1 cellular context compared by ENCODE assay signal in the genomic region with DNA sequence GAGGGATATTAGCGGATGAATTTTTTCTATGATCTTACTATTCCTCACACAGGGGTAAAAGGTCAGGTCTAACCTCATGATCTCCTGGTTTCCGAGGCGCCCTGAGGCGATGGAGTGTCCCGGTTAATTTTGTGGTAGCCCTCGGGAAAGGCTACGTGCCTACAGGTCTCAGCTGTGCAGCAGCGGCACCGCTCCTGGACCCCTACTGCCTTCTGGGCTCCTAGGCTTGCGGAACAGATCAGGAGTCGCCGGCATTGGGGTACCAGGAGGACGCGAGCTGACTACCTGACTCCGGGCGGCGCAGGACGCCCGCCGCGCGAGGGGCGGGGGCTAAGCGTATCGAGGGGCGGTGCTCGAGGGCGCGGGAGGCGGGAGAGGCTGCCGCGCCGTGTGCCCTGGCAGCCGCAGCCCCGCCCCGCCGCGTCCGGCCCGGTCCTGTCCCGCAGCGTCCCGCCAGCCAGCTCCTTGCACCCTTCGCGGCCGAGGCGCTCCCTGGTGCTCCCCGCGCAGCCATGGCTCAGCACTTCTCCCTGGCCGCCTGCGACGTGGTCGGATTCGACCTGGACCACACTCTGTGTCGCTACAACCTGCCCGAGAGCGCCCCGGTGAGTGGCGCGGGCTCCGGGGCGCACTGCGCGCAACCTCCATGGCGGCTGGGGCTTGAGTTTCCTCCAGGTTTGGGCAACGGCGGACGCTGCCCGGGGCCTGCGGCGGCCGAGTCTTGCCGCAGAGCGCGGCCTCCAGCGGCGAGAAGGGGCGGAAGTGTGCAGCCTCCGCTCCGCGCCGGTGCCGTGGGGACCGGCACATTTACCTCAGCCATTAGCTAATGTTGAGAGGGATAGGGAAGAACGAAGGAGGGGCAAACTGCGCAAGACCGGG.
TF ChIP-seq lines count a peak whose summit lies in the region.

A gene (plus strand): TSS at position 435 of the 879 bp plus-strand sequence. CDS start 78 bp downstream, at position 513.

TF ChIP-seq in HepG2, 621 proteins besides CTCF, POLR2A, EP300 and RAD21 (continued from another document and continues in another):
- TF ChIP-seq, protein P1, sequence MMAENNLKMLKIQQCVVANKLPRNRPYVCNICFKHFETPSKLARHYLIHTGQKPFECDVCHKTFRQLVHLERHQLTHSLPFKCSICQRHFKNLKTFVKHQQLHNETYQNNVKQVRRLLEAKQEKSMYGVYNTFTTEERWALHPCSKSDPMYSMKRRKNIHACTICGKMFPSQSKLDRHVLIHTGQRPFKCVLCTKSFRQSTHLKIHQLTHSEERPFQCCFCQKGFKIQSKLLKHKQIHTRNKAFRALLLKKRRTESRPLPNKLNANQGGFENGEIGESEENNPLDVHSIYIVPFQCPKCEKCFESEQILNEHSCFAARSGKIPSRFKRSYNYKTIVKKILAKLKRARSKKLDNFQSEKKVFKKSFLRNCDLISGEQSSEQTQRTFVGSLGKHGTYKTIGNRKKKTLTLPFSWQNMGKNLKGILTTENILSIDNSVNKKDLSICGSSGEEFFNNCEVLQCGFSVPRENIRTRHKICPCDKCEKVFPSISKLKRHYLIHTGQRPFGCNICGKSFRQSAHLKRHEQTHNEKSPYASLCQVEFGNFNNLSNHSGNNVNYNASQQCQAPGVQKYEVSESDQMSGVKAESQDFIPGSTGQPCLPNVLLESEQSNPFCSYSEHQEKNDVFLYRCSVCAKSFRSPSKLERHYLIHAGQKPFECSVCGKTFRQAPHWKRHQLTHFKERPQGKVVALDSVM (CRISPR knock-in tag; IDR thresholded peaks at IDR 0.05), result peak; percentile 90
- peak; percentile 96 for TF ChIP-seq MAF1 (CRISPR knock-in tag; IDR thresholded peaks at IDR 0.05; ENCODE audit: borderline replicate concordance)
- peak; percentile 86 for TF ChIP-seq YY1 (IDR thresholded peaks at IDR 0.05; ENCODE audit: insufficient read depth, insufficient replicate concordance, low read depth, low read length)
- TF ChIP-seq, protein P2, sequence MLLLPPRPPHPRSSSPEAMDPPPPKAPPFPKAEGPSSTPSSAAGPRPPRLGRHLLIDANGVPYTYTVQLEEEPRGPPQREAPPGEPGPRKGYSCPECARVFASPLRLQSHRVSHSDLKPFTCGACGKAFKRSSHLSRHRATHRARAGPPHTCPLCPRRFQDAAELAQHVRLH (CRISPR knock-in tag; IDR thresholded peaks at IDR 0.05; ENCODE audit: borderline replicate concordance, low read depth), result peak; percentile 50; the same call in 1 of the 2 replicates
- TF ChIP-seq, protein P3, sequence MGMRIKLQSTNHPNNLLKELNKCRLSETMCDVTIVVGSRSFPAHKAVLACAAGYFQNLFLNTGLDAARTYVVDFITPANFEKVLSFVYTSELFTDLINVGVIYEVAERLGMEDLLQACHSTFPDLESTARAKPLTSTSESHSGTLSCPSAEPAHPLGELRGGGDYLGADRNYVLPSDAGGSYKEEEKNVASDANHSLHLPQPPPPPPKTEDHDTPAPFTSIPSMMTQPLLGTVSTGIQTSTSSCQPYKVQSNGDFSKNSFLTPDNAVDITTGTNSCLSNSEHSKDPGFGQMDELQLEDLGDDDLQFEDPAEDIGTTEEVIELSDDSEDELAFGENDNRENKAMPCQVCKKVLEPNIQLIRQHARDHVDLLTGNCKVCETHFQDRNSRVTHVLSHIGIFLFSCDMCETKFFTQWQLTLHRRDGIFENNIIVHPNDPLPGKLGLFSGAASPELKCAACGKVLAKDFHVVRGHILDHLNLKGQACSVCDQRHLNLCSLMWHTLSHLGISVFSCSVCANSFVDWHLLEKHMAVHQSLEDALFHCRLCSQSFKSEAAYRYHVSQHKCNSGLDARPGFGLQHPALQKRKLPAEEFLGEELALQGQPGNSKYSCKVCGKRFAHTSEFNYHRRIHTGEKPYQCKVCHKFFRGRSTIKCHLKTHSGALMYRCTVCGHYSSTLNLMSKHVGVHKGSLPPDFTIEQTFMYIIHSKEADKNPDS (CRISPR knock-in tag; IDR thresholded peaks at IDR 0.05), result peak; percentile 97
- TF ChIP-seq, protein P4, sequence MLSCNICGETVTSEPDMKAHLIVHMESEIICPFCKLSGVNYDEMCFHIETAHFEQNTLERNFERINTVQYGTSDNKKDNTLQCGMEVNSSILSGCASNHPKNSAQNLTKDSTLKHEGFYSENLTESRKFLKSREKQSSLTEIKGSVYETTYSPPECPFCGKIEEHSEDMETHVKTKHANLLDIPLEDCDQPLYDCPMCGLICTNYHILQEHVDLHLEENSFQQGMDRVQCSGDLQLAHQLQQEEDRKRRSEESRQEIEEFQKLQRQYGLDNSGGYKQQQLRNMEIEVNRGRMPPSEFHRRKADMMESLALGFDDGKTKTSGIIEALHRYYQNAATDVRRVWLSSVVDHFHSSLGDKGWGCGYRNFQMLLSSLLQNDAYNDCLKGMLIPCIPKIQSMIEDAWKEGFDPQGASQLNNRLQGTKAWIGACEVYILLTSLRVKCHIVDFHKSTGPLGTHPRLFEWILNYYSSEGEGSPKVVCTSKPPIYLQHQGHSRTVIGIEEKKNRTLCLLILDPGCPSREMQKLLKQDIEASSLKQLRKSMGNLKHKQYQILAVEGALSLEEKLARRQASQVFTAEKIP (CRISPR knock-in tag; IDR thresholded peaks at IDR 0.05; ENCODE audit: borderline replicate concordance), result no peak
- no peak; the same call in 1 of the 2 replicates for TF ChIP-seq ZNF816 (CRISPR knock-in tag; IDR thresholded peaks at IDR 0.05; ENCODE audit: borderline replicate concordance)
- TF ChIP-seq PHF20 (CRISPR knock-in tag; IDR thresholded peaks at IDR 0.05), result peak; percentile 61
- TF ChIP-seq BRCA1 (CRISPR knock-in tag; IDR thresholded peaks at IDR 0.05), result peak; percentile 97
- peak; percentile 99 for TF ChIP-seq ZFY (CRISPR knock-in tag; IDR thresholded peaks at IDR 0.05)
- no peak for TF ChIP-seq EZH2 (conservative IDR thresholded peaks at IDR 0.05; ENCODE audit: low read depth, low read length)
- peak; percentile 98 for TF ChIP-seq ZNF891 (CRISPR knock-in tag; IDR thresholded peaks at IDR 0.05)
- TF ChIP-seq, protein P5, sequence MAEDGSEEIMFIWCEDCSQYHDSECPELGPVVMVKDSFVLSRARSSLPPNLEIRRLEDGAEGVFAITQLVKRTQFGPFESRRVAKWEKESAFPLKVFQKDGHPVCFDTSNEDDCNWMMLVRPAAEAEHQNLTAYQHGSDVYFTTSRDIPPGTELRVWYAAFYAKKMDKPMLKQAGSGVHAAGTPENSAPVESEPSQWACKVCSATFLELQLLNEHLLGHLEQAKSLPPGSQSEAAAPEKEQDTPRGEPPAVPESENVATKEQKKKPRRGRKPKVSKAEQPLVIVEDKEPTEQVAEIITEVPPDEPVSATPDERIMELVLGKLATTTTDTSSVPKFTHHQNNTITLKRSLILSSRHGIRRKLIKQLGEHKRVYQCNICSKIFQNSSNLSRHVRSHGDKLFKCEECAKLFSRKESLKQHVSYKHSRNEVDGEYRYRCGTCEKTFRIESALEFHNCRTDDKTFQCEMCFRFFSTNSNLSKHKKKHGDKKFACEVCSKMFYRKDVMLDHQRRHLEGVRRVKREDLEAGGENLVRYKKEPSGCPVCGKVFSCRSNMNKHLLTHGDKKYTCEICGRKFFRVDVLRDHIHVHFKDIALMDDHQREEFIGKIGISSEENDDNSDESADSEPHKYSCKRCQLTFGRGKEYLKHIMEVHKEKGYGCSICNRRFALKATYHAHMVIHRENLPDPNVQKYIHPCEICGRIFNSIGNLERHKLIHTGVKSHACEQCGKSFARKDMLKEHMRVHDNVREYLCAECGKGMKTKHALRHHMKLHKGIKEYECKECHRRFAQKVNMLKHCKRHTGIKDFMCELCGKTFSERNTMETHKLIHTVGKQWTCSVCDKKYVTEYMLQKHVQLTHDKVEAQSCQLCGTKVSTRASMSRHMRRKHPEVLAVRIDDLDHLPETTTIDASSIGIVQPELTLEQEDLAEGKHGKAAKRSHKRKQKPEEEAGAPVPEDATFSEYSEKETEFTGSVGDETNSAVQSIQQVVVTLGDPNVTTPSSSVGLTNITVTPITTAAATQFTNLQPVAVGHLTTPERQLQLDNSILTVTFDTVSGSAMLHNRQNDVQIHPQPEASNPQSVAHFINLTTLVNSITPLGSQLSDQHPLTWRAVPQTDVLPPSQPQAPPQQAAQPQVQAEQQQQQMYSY (CRISPR knock-in tag; IDR thresholded peaks at IDR 0.05), result peak; percentile 85
- peak; percentile 69; the same call in 1 of the 2 replicates for TF ChIP-seq ZNF292 (CRISPR knock-in tag; IDR thresholded peaks at IDR 0.05; ENCODE audit: borderline replicate concordance, low read depth)
- no peak for TF ChIP-seq KDM1A (CRISPR knock-in tag; IDR thresholded peaks at IDR 0.05)
- TF ChIP-seq ZNF678 (CRISPR knock-in tag; IDR thresholded peaks at IDR 0.05), result peak; percentile 75
- no peak for TF ChIP-seq SYNCRIP (IDR thresholded peaks at IDR 0.05; ENCODE audit: insufficient read depth, low read depth, low read length)
- peak; percentile 62; the same call in 1 of the 2 replicates for TF ChIP-seq MIER3 (CRISPR knock-in tag; IDR thresholded peaks at IDR 0.05; ENCODE audit: borderline replicate concordance)
- 0 out of 2 replicates have a peak, but pooled peaks have one; percentile 86 for TF ChIP-seq ZNF546 (CRISPR knock-in tag; conservative IDR thresholded peaks at IDR 0.05)
- TF ChIP-seq, protein P6, sequence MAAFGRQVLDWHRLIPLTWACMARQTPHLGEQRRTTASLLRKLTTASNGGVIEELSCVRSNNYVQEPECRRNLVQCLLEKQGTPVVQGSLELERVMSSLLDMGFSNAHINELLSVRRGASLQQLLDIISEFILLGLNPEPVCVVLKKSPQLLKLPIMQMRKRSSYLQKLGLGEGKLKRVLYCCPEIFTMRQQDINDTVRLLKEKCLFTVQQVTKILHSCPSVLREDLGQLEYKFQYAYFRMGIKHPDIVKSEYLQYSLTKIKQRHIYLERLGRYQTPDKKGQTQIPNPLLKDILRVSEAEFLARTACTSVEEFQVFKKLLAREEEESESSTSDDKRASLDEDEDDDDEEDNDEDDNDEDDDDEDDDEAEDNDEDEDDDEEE (CRISPR knock-in tag; IDR thresholded peaks at IDR 0.05), result peak; percentile 98
- peak; percentile 83; the same call in 1 of the 2 replicates for TF ChIP-seq ZNF746 (CRISPR knock-in tag; IDR thresholded peaks at IDR 0.05)
- no peak for TF ChIP-seq PLRG1 (conservative IDR thresholded peaks at IDR 0.05)
- TF ChIP-seq DNMT1 (CRISPR knock-in tag; IDR thresholded peaks at IDR 0.05), result peak; percentile 82
- TF ChIP-seq, protein P7, sequence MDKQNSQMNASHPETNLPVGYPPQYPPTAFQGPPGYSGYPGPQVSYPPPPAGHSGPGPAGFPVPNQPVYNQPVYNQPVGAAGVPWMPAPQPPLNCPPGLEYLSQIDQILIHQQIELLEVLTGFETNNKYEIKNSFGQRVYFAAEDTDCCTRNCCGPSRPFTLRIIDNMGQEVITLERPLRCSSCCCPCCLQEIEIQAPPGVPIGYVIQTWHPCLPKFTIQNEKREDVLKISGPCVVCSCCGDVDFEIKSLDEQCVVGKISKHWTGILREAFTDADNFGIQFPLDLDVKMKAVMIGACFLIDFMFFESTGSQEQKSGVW (CRISPR knock-in tag; IDR thresholded peaks at IDR 0.05; ENCODE audit: borderline replicate concordance), result no peak
- TF ChIP-seq, protein P8, sequence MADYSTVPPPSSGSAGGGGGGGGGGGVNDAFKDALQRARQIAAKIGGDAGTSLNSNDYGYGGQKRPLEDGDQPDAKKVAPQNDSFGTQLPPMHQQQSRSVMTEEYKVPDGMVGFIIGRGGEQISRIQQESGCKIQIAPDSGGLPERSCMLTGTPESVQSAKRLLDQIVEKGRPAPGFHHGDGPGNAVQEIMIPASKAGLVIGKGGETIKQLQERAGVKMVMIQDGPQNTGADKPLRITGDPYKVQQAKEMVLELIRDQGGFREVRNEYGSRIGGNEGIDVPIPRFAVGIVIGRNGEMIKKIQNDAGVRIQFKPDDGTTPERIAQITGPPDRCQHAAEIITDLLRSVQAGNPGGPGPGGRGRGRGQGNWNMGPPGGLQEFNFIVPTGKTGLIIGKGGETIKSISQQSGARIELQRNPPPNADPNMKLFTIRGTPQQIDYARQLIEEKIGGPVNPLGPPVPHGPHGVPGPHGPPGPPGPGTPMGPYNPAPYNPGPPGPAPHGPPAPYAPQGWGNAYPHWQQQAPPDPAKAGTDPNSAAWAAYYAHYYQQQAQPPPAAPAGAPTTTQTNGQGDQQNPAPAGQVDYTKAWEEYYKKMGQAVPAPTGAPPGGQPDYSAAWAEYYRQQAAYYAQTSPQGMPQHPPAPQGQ (CRISPR knock-in tag; IDR thresholded peaks at IDR 0.05; ENCODE audit: borderline replicate concordance), result no peak
- no peak for TF ChIP-seq U2AF2 (IDR thresholded peaks at IDR 0.05; ENCODE audit: low read depth, low read length)
- TF ChIP-seq, protein P9, sequence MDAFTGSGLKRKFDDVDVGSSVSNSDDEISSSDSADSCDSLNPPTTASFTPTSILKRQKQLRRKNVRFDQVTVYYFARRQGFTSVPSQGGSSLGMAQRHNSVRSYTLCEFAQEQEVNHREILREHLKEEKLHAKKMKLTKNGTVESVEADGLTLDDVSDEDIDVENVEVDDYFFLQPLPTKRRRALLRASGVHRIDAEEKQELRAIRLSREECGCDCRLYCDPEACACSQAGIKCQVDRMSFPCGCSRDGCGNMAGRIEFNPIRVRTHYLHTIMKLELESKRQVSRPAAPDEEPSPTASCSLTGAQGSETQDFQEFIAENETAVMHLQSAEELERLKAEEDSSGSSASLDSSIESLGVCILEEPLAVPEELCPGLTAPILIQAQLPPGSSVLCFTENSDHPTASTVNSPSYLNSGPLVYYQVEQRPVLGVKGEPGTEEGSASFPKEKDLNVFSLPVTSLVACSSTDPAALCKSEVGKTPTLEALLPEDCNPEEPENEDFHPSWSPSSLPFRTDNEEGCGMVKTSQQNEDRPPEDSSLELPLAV (CRISPR knock-in tag; conservative IDR thresholded peaks at IDR 0.05; ENCODE audit: low read depth), result no peak
- TF ChIP-seq, protein P10, sequence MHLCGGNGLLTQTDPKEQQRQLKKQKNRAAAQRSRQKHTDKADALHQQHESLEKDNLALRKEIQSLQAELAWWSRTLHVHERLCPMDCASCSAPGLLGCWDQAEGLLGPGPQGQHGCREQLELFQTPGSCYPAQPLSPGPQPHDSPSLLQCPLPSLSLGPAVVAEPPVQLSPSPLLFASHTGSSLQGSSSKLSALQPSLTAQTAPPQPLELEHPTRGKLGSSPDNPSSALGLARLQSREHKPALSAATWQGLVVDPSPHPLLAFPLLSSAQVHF (CRISPR knock-in tag; IDR thresholded peaks at IDR 0.05), result no peak
- peak; percentile 96 for TF ChIP-seq RBM39 (IDR thresholded peaks at IDR 0.05; ENCODE audit: low read depth, low read length, poor library complexity, severe bottlenecking)
- no peak for TF ChIP-seq ZNF652 (CRISPR knock-in tag; IDR thresholded peaks at IDR 0.05; ENCODE audit: borderline replicate concordance, low read depth)
- TF ChIP-seq CREM (IDR thresholded peaks at IDR 0.05), result no peak
- no peak for TF ChIP-seq CREM (CRISPR knock-in tag; IDR thresholded peaks at IDR 0.05)
- TF ChIP-seq, protein P11, sequence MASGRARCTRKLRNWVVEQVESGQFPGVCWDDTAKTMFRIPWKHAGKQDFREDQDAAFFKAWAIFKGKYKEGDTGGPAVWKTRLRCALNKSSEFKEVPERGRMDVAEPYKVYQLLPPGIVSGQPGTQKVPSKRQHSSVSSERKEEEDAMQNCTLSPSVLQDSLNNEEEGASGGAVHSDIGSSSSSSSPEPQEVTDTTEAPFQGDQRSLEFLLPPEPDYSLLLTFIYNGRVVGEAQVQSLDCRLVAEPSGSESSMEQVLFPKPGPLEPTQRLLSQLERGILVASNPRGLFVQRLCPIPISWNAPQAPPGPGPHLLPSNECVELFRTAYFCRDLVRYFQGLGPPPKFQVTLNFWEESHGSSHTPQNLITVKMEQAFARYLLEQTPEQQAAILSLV (CRISPR knock-in tag; IDR thresholded peaks at IDR 0.05; ENCODE audit: borderline replicate concordance), result peak; percentile 96; the same call in 1 of the 2 replicates
- no peak for TF ChIP-seq ZNF260 (CRISPR knock-in tag; IDR thresholded peaks at IDR 0.05; ENCODE audit: borderline replicate concordance, low read depth)
- TF ChIP-seq YEATS4 (CRISPR knock-in tag; IDR thresholded peaks at IDR 0.05; ENCODE audit: borderline replicate concordance), result peak; percentile 100
- TF ChIP-seq NCOR1 (IDR thresholded peaks at IDR 0.05; ENCODE audit: borderline replicate concordance, low read length), result no peak; the same call in 1 of the 2 replicates
- no peak for TF ChIP-seq FLYWCH1 (CRISPR knock-in tag; IDR thresholded peaks at IDR 0.05)
- no peak for TF ChIP-seq HCFC1 (IDR thresholded peaks at IDR 0.05; ENCODE audit: low read depth, low read length)
- TF ChIP-seq ZNF430 (CRISPR knock-in tag; IDR thresholded peaks at IDR 0.05), result peak; percentile 98
